9 cellular contexts compared by ENCODE assay signal in the genomic region with DNA sequence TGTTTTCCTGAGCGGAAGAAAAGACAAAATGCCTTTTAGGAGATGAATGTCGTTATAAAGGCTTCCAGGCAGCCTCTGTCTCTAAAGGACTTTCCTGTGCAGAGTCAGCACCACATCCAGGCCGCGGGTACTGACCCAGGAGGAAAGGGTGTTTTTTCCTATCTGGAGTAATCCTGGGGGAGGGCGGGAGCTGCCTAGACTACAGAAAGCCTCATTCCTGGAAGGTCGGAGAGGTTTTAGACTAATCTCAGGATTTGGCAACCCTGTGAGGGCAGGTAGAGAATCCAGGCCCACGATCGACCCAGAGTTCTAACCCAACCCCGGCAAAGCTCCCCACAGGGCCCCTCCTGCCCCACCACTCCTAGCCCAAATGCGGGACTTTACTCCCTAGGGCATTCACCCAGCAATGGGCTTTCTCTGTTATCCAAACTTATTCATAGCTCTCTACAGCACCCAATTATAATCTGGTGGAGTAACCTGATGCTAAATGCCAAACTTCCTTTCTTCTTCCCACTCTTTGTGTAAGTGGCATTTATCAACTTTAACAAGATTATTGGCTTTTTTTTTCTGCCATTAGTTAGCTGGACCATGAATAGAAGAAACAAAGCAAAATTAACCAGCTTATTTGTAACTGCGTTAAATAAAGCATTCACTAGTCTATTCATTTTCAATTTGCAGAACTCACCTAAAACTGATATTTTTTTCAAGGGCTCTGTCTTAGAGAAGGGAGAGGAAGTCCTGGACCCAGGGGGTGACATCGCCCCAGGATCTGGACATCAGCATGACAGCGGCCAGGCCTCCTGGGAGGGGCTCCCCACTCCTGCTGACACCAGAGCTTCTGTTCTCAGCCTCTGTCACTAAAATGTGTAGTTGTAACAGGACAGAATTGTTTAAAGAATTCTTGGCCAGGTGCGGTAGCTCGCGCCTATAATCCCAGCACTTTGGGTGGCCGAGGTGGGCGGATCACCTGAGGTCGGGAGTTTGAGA. TPM values are rescaled to one million over a fixed set of nuclear protein-coding genes. Genes with fewer than 3 reads are reported as not detected.
DNase-seq lines count a peak whose midpoint lies in the region; ATAC-seq, FAIRE-seq and TF ChIP-seq lines count a peak whose summit lies in the region.
"Had no signal": no experiment of that assay in that cellular context is flagged by ENCODE, and none has a peak within 500 bp of the region (broad histone marks: within the 10 kb centered on the region; RNA-seq: fewer than 3 reads in every experiment).

No MANE protein-coding gene starts in this region.

- H3K4me1 ChIP-seq in HEK293 (ENCODE audit: control insufficient read depth, insufficient read depth, low read length): no peaks in the 10 kb centered on the region
- H3K4me1 ChIP-seq in iPS-15b (ENCODE audit: control insufficient read depth, insufficient read depth, low read length): peaks cover 44% of the 10 kb centered on the region
- H3K4me1 ChIP-seq in small intestine (ENCODE audit: control insufficient read depth in 2 of 2, insufficient read depth in 1 of 2, low read depth in 1 of 2, low read length in 1 of 2): no peaks in the 10 kb centered on the region

- H3K27me3 Mint-ChIP-seq in activated naive CD8-positive, alpha-beta T cell treated with anti-CD3 and anti-CD28 coated beads, Interleukin-2, amount 10 ng/mL, durations not matched to agents 7 days and 5 days: peaks cover 55% of the 10 kb centered on the region

- no peak overlapping the region for H3K4me3 ChIP-seq in HEK293 (ENCODE audit: low read depth, low read length)
- peak overlapping the region; percentile 96 for H3K4me3 ChIP-seq in iPS-15b (ENCODE audit: low read depth, low read length)
- H3K4me3 ChIP-seq in skin epidermis: peak overlapping the region in 4 of 7 experiments; percentile 43 to 67 (median 62)
- no peak overlapping the region for H3K4me3 ChIP-seq in small intestine (ENCODE audit: low read depth in 1 of 2, low read length in 2 of 2)

- no peaks in the 10 kb centered on the region for H3K9me3 Mint-ChIP-seq in activated naive CD8-positive, alpha-beta T cell treated with anti-CD3 and anti-CD28 coated beads, Interleukin-2, amount 10 ng/mL, durations not matched to agents 7 days and 5 days

- TF ChIP-seq CTCF in HEK293 (tag by site-specific recombination; IDR thresholded peaks at IDR 0.05): no peak

- no peak for FAIRE-seq in small intestine (lab: Jason Lieb, UNC)

- CTCF ChIA-PET in HEK293 (lab: Yijun Ruan, JAX): interaction anchor here (0.7 to 2.3 kb wide), 4 partner anchors 11 to 575 kb away, joined by 3 to 14 read pairs (median 4); no protein-coding TSS in a partner anchor

- H3K9ac ChIP-seq in iPS-15b (ENCODE audit: low read depth, low read length): peak overlapping the region; percentile 77

- H3K9me3 ChIP-seq in HEK293 (ENCODE audit: control insufficient read depth, insufficient read depth, low read depth, low read length) (no peaks in the 10 kb centered on the region), iPS-15b (ENCODE audit: control insufficient read depth, insufficient read depth, low read length) (no peaks in the 10 kb centered on the region), small intestine (ENCODE audit: control insufficient read depth, low read depth) (no peaks in the 10 kb centered on the region)

- no peak for DNase-seq in activated naive CD8-positive, alpha-beta T cell treated with anti-CD3 and anti-CD28 coated beads, Interleukin-2, amount 10 ng/mL, durations not matched to agents 7 days and 5 days
- no peak for DNase-seq in NCI-H187 (lab: John Stamatoyannopoulos, UW)
- DNase-seq in small intestine: no peak
- DNase-seq in SK-N-DZ (ENCODE audit: low spot score): no peak
- no peak for DNase-seq in COR-L47 (lab: John Stamatoyannopoulos, UW)

- POLR2A ChIA-PET in HEK293 (lab: Yijun Ruan, JAX): interaction anchor here (0.6 to 0.9 kb wide), 2 partner anchors 71 to 606 kb away, joined by 3 read pairs; no protein-coding TSS in a partner anchor
- POLR2A ChIA-PET in activated naive CD8-positive, alpha-beta T cell treated with anti-CD3 and anti-CD28 coated beads, Interleukin-2, amount 10 ng/mL, durations not matched to agents 7 days and 5 days (lab: Charles Lee): no interaction called here

- H3K27ac Mint-ChIP-seq in activated naive CD8-positive, alpha-beta T cell treated with anti-CD3 and anti-CD28 coated beads, Interleukin-2, amount 10 ng/mL, durations not matched to agents 7 days and 5 days: no peak overlapping the region

- WGBS in small intestine, 3 donors: 57 to 64% (median 63%) methylated on average over 19 of the region's 19 CpGs

- H3K36me3 ChIP-seq in HEK293 (ENCODE audit: control insufficient read depth in 2 of 2, insufficient read depth in 1 of 2, low read length in 2 of 2): no peaks in the 10 kb centered on the region
- peaks cover 10% of the 10 kb centered on the region for H3K36me3 ChIP-seq in iPS-15b (ENCODE audit: control insufficient read depth, insufficient read depth, low read length)
- no peaks in the 10 kb centered on the region for H3K36me3 ChIP-seq in small intestine (ENCODE audit: control insufficient read depth in 2 of 2, insufficient read depth in 2 of 2, low read length in 2 of 2)

- ATAC-seq in activated naive CD8-positive, alpha-beta T cell treated with anti-CD3 and anti-CD28 coated beads, Interleukin-2, amount 10 ng/mL, durations not matched to agents 7 days and 5 days (ENCODE audit: low read depth): no peak

- H3K27ac ChIP-seq in HEK293 (ENCODE audit: extremely low read depth, low read depth, low read length): no peak overlapping the region
- no peak overlapping the region for H3K27ac ChIP-seq in skin epidermis
- no peak overlapping the region for H3K27ac ChIP-seq in small intestine (ENCODE audit: low read depth in 1 of 2, low read length in 1 of 2)
- H3K27ac ChIP-seq: HL-60 had no signal

- no peaks in the 10 kb centered on the region for H3K36me3 Mint-ChIP-seq in activated naive CD8-positive, alpha-beta T cell treated with anti-CD3 and anti-CD28 coated beads, Interleukin-2, amount 10 ng/mL, durations not matched to agents 7 days and 5 days

- peaks cover 6% of the 10 kb centered on the region for H3K27me3 ChIP-seq in iPS-15b (ENCODE audit: control insufficient read depth, insufficient read depth, low read length)
- peaks cover 8 to 12% of the 10 kb centered on the region in 2 donors for H3K27me3 ChIP-seq in small intestine (ENCODE audit: control insufficient read depth in 2 of 2, insufficient read depth in 2 of 2, low read length in 2 of 2)

- no peaks in the 10 kb centered on the region for H3K4me1 Mint-ChIP-seq in activated naive CD8-positive, alpha-beta T cell treated with anti-CD3 and anti-CD28 coated beads, Interleukin-2, amount 10 ng/mL, durations not matched to agents 7 days and 5 days

- peak overlapping the region; percentile 33 for H3K4me3 Mint-ChIP-seq in activated naive CD8-positive, alpha-beta T cell treated with anti-CD3 and anti-CD28 coated beads, Interleukin-2, amount 10 ng/mL, durations not matched to agents 7 days and 5 days

TF ChIP-seq in HEK293, 187 proteins besides CTCF, POLR2A, EP300 and RAD21:
- no peak for TF ChIP-seq OSR2 (tag by site-specific recombination; IDR thresholded peaks at IDR 0.05)
- TF ChIP-seq, protein P1, sequence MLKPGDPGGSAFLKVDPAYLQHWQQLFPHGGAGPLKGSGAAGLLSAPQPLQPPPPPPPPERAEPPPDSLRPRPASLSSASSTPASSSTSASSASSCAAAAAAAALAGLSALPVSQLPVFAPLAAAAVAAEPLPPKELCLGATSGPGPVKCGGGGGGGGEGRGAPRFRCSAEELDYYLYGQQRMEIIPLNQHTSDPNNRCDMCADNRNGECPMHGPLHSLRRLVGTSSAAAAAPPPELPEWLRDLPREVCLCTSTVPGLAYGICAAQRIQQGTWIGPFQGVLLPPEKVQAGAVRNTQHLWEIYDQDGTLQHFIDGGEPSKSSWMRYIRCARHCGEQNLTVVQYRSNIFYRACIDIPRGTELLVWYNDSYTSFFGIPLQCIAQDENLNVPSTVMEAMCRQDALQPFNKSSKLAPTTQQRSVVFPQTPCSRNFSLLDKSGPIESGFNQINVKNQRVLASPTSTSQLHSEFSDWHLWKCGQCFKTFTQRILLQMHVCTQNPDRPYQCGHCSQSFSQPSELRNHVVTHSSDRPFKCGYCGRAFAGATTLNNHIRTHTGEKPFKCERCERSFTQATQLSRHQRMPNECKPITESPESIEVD (tag by site-specific recombination; IDR thresholded peaks at IDR 0.05): 0 out of 2 replicates have a peak, but pooled peaks have one; percentile 15
- peak; percentile 71 for TF ChIP-seq ZBTB20 (tag by site-specific recombination; IDR thresholded peaks at IDR 0.05)
- TF ChIP-seq ZBTB8A (tag by site-specific recombination; IDR thresholded peaks at IDR 0.05): peak; percentile 47
- no peak for TF ChIP-seq ZNF302 (tag by site-specific recombination; IDR thresholded peaks at IDR 0.05; ENCODE audit: low read depth)

RNA-seq across cellular contexts. Expression of a gene that starts 1.4 kb away (rescaled TPM):
- total RNA-seq in activated naive CD8-positive, alpha-beta T cell treated with anti-CD3 and anti-CD28 coated beads, Interleukin-2, amount 10 ng/mL, durations not matched to agents 7 days and 5 days: under 1 TPM; 0.17 to 0.23 TPM
- polyA plus RNA-seq in small intestine: 1 to 10 TPM in 1 of 3 donors, under 1 TPM in 1, not detected in 1; 0.22 to 1.8 TPM
- 2.9 and 4.6 TPM in 2 replicates for polyA plus RNA-seq in SK-N-DZ (2014; cell fraction: cytosol; rRNA removed)
- 1.6 and 2.1 TPM in 2 replicates for polyA plus RNA-seq in SK-N-DZ (2014; cell fraction: nucleus; rRNA removed)

Comparison
In these comparisons a context has a peak if more than half of its experiments do, and no peak if none do; other contexts are left out.
1. H3K4me3 ChIP-seq: peak in iPS-15b (single experiment) and skin epidermis (4 of 7); none in HEK293 (single experiment) and small intestine (0 of 2).